8 cellular contexts compared by ENCODE assay signal in the genomic region with DNA sequence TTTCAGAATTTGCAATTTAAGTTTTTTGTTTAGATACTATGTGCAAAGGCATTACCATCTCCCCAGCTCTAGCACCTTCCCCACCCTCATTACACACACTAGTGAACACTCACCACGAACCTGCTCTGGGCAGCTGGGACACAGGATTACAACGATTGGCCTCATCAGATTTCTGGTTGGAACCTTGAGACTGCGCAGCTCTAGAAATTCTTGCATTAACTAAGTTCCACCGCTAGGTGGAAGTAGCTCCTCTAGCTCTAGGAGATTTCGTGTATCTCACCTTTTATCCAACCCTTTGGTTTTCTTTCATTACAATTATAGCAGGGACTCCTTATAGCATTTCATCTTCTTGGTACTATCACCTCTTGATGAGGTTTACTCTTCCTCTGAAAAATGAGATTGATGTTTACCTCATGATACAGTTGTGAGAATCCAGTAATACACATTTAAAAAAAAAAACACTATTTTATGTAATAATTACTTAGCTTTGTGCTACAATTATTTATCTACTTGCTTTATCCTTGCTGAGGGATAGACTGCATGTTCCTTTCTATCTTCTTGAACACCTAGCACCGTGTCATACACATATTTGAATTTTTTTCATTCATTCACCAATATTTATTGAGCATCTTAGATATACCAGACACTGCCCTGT. TPM values are rescaled to one million over a fixed set of nuclear protein-coding genes. Genes with fewer than 3 reads are reported as not detected.
DNase-seq lines count a peak whose midpoint lies in the region; ATAC-seq and TF ChIP-seq lines count a peak whose summit lies in the region.

No MANE protein-coding gene starts in this region.

- no peak overlapping the region for H3K4me3 ChIP-seq in epithelial cell of esophagus (ENCODE audit: low read length)
- no peak overlapping the region for H3K4me3 ChIP-seq in naive thymus-derived CD4-positive, alpha-beta T cell (ENCODE audit: low read length)

- intact Hi-C loops in naive thymus-derived CD4-positive, alpha-beta T cell (cut with micrococcal nuclease): loop anchor here (1.0 to 2.0 kb wide), 5 partner anchors 125 to 452 kb away; no protein-coding TSS in a partner anchor

- no peaks in the 10 kb centered on the region for H3K27me3 ChIP-seq in naive thymus-derived CD4-positive, alpha-beta T cell (ENCODE audit: control insufficient read depth in 2 of 2, insufficient read depth in 2 of 2, low read length in 2 of 2)

- H3K36me3 Mint-ChIP-seq in naive thymus-derived CD4-positive, alpha-beta T cell: no peaks in the 10 kb centered on the region

- no peak overlapping the region for H3K27ac ChIP-seq in C4-2B
- no peak overlapping the region for H3K27ac ChIP-seq in naive thymus-derived CD4-positive, alpha-beta T cell (ENCODE audit: low read depth, low read length)

- H3K9me3 ChIP-seq in naive thymus-derived CD4-positive, alpha-beta T cell (ENCODE audit: control insufficient read depth in 2 of 3, low read length in 3 of 3): no peaks in the 10 kb centered on the region

- TF ChIP-seq CTCF in C4-2B (conservative IDR thresholded peaks at IDR 0.05) (peak; percentile 93), epithelial cell of esophagus (IDR thresholded peaks at IDR 0.05; ENCODE audit: insufficient read depth, low read depth, low read length, missing control alignments) (peak; percentile 80)

- DNase-seq in NCI-H1048 (lab: John Stamatoyannopoulos, UW) (peak; percentile 7), SK-N-DZ (ENCODE audit: low spot score) (peak; percentile 71), epithelial cell of esophagus (ENCODE audit: low read depth) (peak; percentile 69)
- DNase-seq in naive thymus-derived CD4-positive, alpha-beta T cell: peak in 5 of 9 donors; percentile 11 to 34 (median 12)
- no peak for DNase-seq in activated effector memory CD4-positive, alpha-beta T cell treated with Interleukin-2 at 50 U/mL for 16 hours

- H3K4me1 ChIP-seq in naive thymus-derived CD4-positive, alpha-beta T cell (ENCODE audit: control insufficient read depth in 2 of 2, insufficient read depth in 2 of 2, low read length in 2 of 2): no peaks in the 10 kb centered on the region

- CTCF ChIA-PET in naive thymus-derived CD4-positive, alpha-beta T cell (lab: Charles Lee): interaction anchor here (0.6 to 1.6 kb wide), 6 partner anchors 29 to 500 kb away, joined by 3 to 8 read pairs (median 3); partner anchors contain the start of gene PLOD2

- H3K27ac Mint-ChIP-seq in naive thymus-derived CD4-positive, alpha-beta T cell: no peak overlapping the region

- ATAC-seq in GM18511 (IDR thresholded peaks at IDR 0.05; ENCODE audit: unreplicated experiment) (peak; percentile 98), HG02852 (IDR thresholded peaks at IDR 0.05; ENCODE audit: unreplicated experiment) (peak; percentile 99)
- peak; percentile 70 for ATAC-seq in naive thymus-derived CD4-positive, alpha-beta T cell

- H3K36me3 ChIP-seq in naive thymus-derived CD4-positive, alpha-beta T cell (ENCODE audit: control insufficient read depth in 2 of 3, insufficient read depth in 3 of 3, low read length in 3 of 3): no peaks in the 10 kb centered on the region

- H3K9me3 Mint-ChIP-seq in naive thymus-derived CD4-positive, alpha-beta T cell: no peaks in the 10 kb centered on the region

- POLR2A ChIA-PET in naive thymus-derived CD4-positive, alpha-beta T cell (lab: Charles Lee): no interaction called here

- no peaks in the 10 kb centered on the region for H3K4me1 Mint-ChIP-seq in naive thymus-derived CD4-positive, alpha-beta T cell

- peaks cover 0 to 26% (median 5%) of the 10 kb centered on the region in 5 donors for H3K27me3 Mint-ChIP-seq in naive thymus-derived CD4-positive, alpha-beta T cell

- no peak overlapping the region for H3K4me3 Mint-ChIP-seq in naive thymus-derived CD4-positive, alpha-beta T cell

RNA-seq across cellular contexts. Expression of gene PLOD2, which starts 28.7 kb away (rescaled TPM):
- polyA plus RNA-seq in SK-N-DZ (2014; cell fraction: cytosol; rRNA removed): 17.1 and 19.6 TPM in 2 replicates
- 35.8 and 50.0 TPM in 2 replicates for polyA plus RNA-seq in SK-N-DZ (2014; cell fraction: nucleus; rRNA removed)
- total RNA-seq in naive thymus-derived CD4-positive, alpha-beta T cell: 1 to 10 TPM in 1 of 5 experiments, under 1 TPM in 1, not detected in 3; 0.34 to 1.4 TPM
- polyA plus RNA-seq in naive thymus-derived CD4-positive, alpha-beta T cell: not detected
